In the genomic region with DNA sequence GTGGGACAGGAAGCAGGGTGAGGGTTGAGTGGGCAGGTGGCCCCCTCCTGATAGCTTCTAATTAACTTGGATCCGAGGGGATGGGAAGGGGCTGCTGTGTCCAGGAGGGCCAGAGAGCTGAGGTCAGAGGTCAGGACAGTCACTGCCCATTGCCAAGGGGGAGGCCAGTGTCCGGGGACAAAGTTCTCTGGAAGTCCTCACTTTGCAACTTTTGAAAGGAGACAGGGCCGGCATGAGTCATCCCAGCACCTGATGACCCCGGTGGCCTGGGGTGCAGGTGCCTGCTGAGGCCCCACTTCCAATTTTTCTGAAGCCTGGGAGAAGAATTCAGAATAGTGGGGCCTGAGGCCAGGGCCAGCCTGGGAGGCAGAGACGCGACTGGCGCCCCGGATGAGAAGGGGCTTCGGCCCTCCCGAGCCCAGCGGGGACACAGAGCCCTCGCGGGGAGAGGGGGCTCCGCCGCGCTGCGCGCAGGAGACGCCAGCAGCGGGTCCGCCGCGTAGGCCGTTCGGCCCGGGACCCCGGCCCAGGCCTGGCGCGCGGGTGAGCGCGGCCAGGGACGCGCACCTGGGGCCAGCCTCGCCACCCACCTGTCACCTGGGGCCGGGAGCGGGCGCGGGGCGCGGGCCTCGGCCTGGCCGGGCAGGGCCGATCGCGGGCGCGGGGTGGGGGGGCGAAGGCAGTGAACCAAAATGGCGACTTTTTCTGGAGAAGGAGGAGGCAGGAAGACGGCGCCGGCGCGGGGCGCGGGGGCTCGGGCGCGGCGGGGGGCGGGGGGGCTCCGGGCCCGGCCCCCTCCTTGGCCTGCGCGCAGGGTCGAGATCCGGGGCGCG, we compare ENCODE assay signal across 8 cellular contexts. TPM values are rescaled to one million over a fixed set of nuclear protein-coding genes. Genes with fewer than 3 reads are reported as not detected.
DNase-seq lines count a peak whose midpoint lies in the region; ATAC-seq and TF ChIP-seq lines count a peak whose summit lies in the region.

No MANE protein-coding gene starts in this region.

- CTCF ChIA-PET in activated B cell treated with CpG ODN at 0.5 μM for 24 hours (lab: Charles Lee) = no interaction called here

- H3K36me3 Mint-ChIP-seq in activated B cell treated with CpG ODN at 0.5 μM for 24 hours (ENCODE audit: low read depth) (peaks cover 8% of the 10 kb centered on the region), nephron (ENCODE audit: low read depth) (peaks cover 10% of the 10 kb centered on the region)

- ATAC-seq in activated B cell treated with CpG ODN at 0.5 μM for 24 hours (ENCODE audit: low read depth) = peak; percentile 15

- H3K4me3 Mint-ChIP-seq in activated B cell treated with CpG ODN at 0.5 μM for 24 hours (peak overlapping the region; percentile 83), nephron (peak overlapping the region; percentile 87 to 88 (median 87))

- no peak for TF ChIP-seq CTCF in activated B cell treated with CpG ODN at 0.5 μM for 24 hours (IDR thresholded peaks at IDR 0.05)
- no peak for TF ChIP-seq CTCF in epithelial cell of proximal tubule (conservative IDR thresholded peaks at IDR 0.05; ENCODE audit: low read depth, low read length)
- TF ChIP-seq CTCF in nephron (IDR thresholded peaks at IDR 0.05; ENCODE audit: unreplicated experiment in 3 of 3) = no peak

- peak overlapping the region; percentile 72 for H3K4me3 ChIP-seq in epithelial cell of proximal tubule (ENCODE audit: low read depth, low read length)

- intact Hi-C loops in activated B cell treated with CpG ODN at 0.5 μM for 24 hours (cut with micrococcal nuclease) = loop anchor here (1.0 kb wide), 1 partner anchor 13 kb away; a partner anchor contains a TSS

- H3K4me1 Mint-ChIP-seq in activated B cell treated with CpG ODN at 0.5 μM for 24 hours (peaks cover 19% of the 10 kb centered on the region), nephron (peaks cover 15% of the 10 kb centered on the region)

- POLR2A ChIA-PET in activated B cell treated with CpG ODN at 0.5 μM for 24 hours (lab: Charles Lee) = interaction anchor here (0.7 to 1.0 kb wide), 2 partner anchors 12 to 13 kb away, joined by 4 read pairs; a partner anchor contains a TSS

- no peaks in the 10 kb centered on the region for H3K27me3 Mint-ChIP-seq in activated B cell treated with CpG ODN at 0.5 μM for 24 hours
- H3K27me3 Mint-ChIP-seq in nephron (ENCODE audit: low read depth) = no peaks in the 10 kb centered on the region

- H3K9me3 Mint-ChIP-seq in activated B cell treated with CpG ODN at 0.5 μM for 24 hours (no peaks in the 10 kb centered on the region), nephron (no peaks in the 10 kb centered on the region)

- DNase-seq in NCI-H748 (lab: John Stamatoyannopoulos, UW; ENCODE audit: unreplicated experiment) (peak; percentile 9), NCI-H748 treated with DMSO at 0.1 percent for 48 hours (lab: John Stamatoyannopoulos, UW) (no peak), activated B cell treated with CpG ODN at 0.5 μM for 24 hours (peak; percentile 33), epithelial cell of proximal tubule (ENCODE audit: low read depth) (no peak), NCI-H2029 treated with DMSO at 0.1 percent for 48 hours (lab: John Stamatoyannopoulos, UW) (no peak), HPDE6-E6E7 (ENCODE audit: extremely low spot score) (no peak), NCI-H1930 (lab: John Stamatoyannopoulos, UW) (no peak)

- H3K27ac Mint-ChIP-seq in activated B cell treated with CpG ODN at 0.5 μM for 24 hours (peak overlapping the region; percentile 70), nephron (peak overlapping the region in 2 of 3 experiments; percentile 64 to 75)

RNA-seq across cellular contexts. Expression of a gene that starts 0.6 kb away (rescaled TPM):
- total RNA-seq in activated B cell treated with CpG ODN at 0.5 μM for 24 hours (10.2 and 12.0 TPM in 2 replicates), epithelial cell of proximal tubule (5.2 and 6.9 TPM in 2 replicates)

RNA-seq across cellular contexts. Expression of a gene that starts 10.3 kb away (rescaled TPM):
- 6.8 and 9.0 TPM in 2 replicates for total RNA-seq in activated B cell treated with CpG ODN at 0.5 μM for 24 hours
- total RNA-seq in epithelial cell of proximal tubule = 9.5 and 10.8 TPM in 2 replicates

RNA-seq across cellular contexts. Expression of a gene that starts 11.8 kb away (rescaled TPM):
- 75.7 and 75.8 TPM in 2 replicates for total RNA-seq in activated B cell treated with CpG ODN at 0.5 μM for 24 hours
- total RNA-seq in epithelial cell of proximal tubule = 56.6 and 62.4 TPM in 2 replicates

RNA-seq across cellular contexts. Expression of a gene that starts 12.9 kb away (rescaled TPM):
- total RNA-seq in activated B cell treated with CpG ODN at 0.5 μM for 24 hours (43.6 and 49.7 TPM in 2 replicates), epithelial cell of proximal tubule (16.2 and 35.7 TPM in 2 replicates)

Comparison
In these comparisons a context has a peak if more than half of its experiments do, and no peak if none do; other contexts are left out.
1. DNase-seq: peak in NCI-H748 (single experiment) and activated B cell treated with CpG ODN at 0.5 μM for 24 hours (single experiment); none in NCI-H748 treated with DMSO at 0.1 percent for 48 hours (single experiment), epithelial cell of proximal tubule (single experiment), NCI-H2029 treated with DMSO at 0.1 percent for 48 hours (single experiment), HPDE6-E6E7 (single experiment) and NCI-H1930 (0 of 2).